In genomic region chr12:51368640-51369517, GRCh38 we compare ENCODE assay signal across 8 cellular contexts. TPM values are rescaled to one million over a fixed set of nuclear protein-coding genes. Genes with fewer than 3 reads are reported as not detected.
DNase-seq lines count a peak whose midpoint lies in the region; ATAC-seq and TF ChIP-seq lines count a peak whose summit lies in the region.

No MANE protein-coding gene starts in this region.

- no peaks in the 10 kb centered on the region for H3K9me3 Mint-ChIP-seq in activated CD4-positive, alpha-beta memory T cell treated with anti-CD3 and anti-CD28 coated beads for 36 hours
- H3K9me3 Mint-ChIP-seq in endothelial cell (ENCODE audit: unreplicated experiment) = no peaks in the 10 kb centered on the region

- no peaks in the 10 kb centered on the region for H3K27me3 Mint-ChIP-seq in activated CD4-positive, alpha-beta memory T cell treated with anti-CD3 and anti-CD28 coated beads for 36 hours
- H3K27me3 Mint-ChIP-seq in endothelial cell (ENCODE audit: unreplicated experiment) = peaks cover 3% of the 10 kb centered on the region

- peak overlapping the region; percentile 86 for H3K27ac Mint-ChIP-seq in activated CD4-positive, alpha-beta memory T cell treated with anti-CD3 and anti-CD28 coated beads for 36 hours
- H3K27ac Mint-ChIP-seq in endothelial cell (ENCODE audit: unreplicated experiment) = peak overlapping the region; percentile 52

- peaks cover 14% of the 10 kb centered on the region for H3K36me3 Mint-ChIP-seq in activated CD4-positive, alpha-beta memory T cell treated with anti-CD3 and anti-CD28 coated beads for 36 hours
- peaks cover 8% of the 10 kb centered on the region for H3K36me3 Mint-ChIP-seq in endothelial cell (ENCODE audit: low read depth, unreplicated experiment)

- TF ChIP-seq CTCF in endothelial cell (IDR thresholded peaks at IDR 0.05; ENCODE audit: unreplicated experiment) = no peak

- intact Hi-C loops in activated CD4-positive, alpha-beta memory T cell treated with anti-CD3 and anti-CD28 coated beads for 36 hours (cut with micrococcal nuclease) = loop anchor here (1.0 to 2.0 kb wide), 3 partner anchors 25 to 602 kb away; partner anchors contain the start of gene CSRNP2

- POLR2A ChIA-PET in activated CD4-positive, alpha-beta memory T cell treated with anti-CD3 and anti-CD28 coated beads for 36 hours (lab: Charles Lee) = interaction anchor here (0.7 to 1.3 kb wide), 4 partner anchors 24 to 151 kb away, joined by 3 to 11 read pairs (median 7); partner anchors contain the start of genes DAZAP2 and POU6F1

- ATAC-seq in GM18867 (IDR thresholded peaks at IDR 0.05; ENCODE audit: unreplicated experiment) = peak; percentile 98
- ATAC-seq in HG02798 (IDR thresholded peaks at IDR 0.05; ENCODE audit: poor library complexity, unreplicated experiment) = peak; percentile 99

- H3K4me1 Mint-ChIP-seq in activated CD4-positive, alpha-beta memory T cell treated with anti-CD3 and anti-CD28 coated beads for 36 hours (ENCODE audit: low read depth) = peaks cover 51% of the 10 kb centered on the region
- H3K4me1 Mint-ChIP-seq in endothelial cell (ENCODE audit: unreplicated experiment) = peaks cover 33% of the 10 kb centered on the region

- peak; percentile 72 for DNase-seq in NCI-H2196 treated with DMSO at 0.1 percent for 48 hours (lab: John Stamatoyannopoulos, UW; ENCODE audit: unreplicated experiment)
- peak; percentile 95 for DNase-seq in activated CD4-positive, alpha-beta memory T cell treated with anti-CD3 and anti-CD28 coated beads for 36 hours
- peak; percentile 31 for DNase-seq in endothelial cell (ENCODE audit: low spot score)
- DNase-seq in stimulated activated CD4-positive, alpha-beta T cell treated with anti-CD3 and anti-CD28 coated beads, Interleukin-12 subunit alpha, Interleukin-12 subunit beta, amount 100 ng/mL, for 48 hours (ENCODE audit: low read depth in 2 of 3, low spot score in 1 of 3) = peak; percentile 72 to 81 (median 79)
- DNase-seq in GM03348 (ENCODE audit: low spot score) = no peak
- DNase-seq in NCI-H748 (lab: John Stamatoyannopoulos, UW; ENCODE audit: unreplicated experiment) = no peak

- H3K4me3 Mint-ChIP-seq in activated CD4-positive, alpha-beta memory T cell treated with anti-CD3 and anti-CD28 coated beads for 36 hours = peak overlapping the region; percentile 61
- H3K4me3 Mint-ChIP-seq in endothelial cell (ENCODE audit: unreplicated experiment) = no peak overlapping the region

- CTCF ChIA-PET in activated CD4-positive, alpha-beta memory T cell treated with anti-CD3 and anti-CD28 coated beads for 36 hours (lab: Charles Lee) = interaction anchor here (0.6 to 1.9 kb wide), 7 partner anchors 12 to 603 kb away, joined by 3 to 12 read pairs (median 4); partner anchors contain the start of gene GALNT6

RNA-seq across cellular contexts. Expression of gene GALNT6, which starts 22.3 kb away (rescaled TPM):
- total RNA-seq in activated CD4-positive, alpha-beta memory T cell treated with anti-CD3 and anti-CD28 coated beads for 36 hours = 10 to 100 TPM; 13.1 to 15.8 TPM
- 12.5 TPM for total RNA-seq in endothelial cell (ENCODE audit: unreplicated experiment)

RNA-seq across cellular contexts. Expression of gene CELA1, which starts 22.4 kb away (rescaled TPM):
- under 1 TPM in 1 of 2 experiments, not detected in 1; 0.24 TPM for total RNA-seq in activated CD4-positive, alpha-beta memory T cell treated with anti-CD3 and anti-CD28 coated beads for 36 hours
- total RNA-seq in endothelial cell (ENCODE audit: unreplicated experiment) = not detected

RNA-seq across cellular contexts. Expression of gene BIN2, which starts 44.9 kb away (rescaled TPM):
- 10 to 100 TPM; 59.1 to 64.6 TPM for total RNA-seq in activated CD4-positive, alpha-beta memory T cell treated with anti-CD3 and anti-CD28 coated beads for 36 hours
- not detected for total RNA-seq in endothelial cell (ENCODE audit: unreplicated experiment)

RNA-seq across cellular contexts. Expression of gene SLC4A8, which starts 55.8 kb away (rescaled TPM):
- 1 to 10 TPM; 1.8 to 3.7 TPM for total RNA-seq in activated CD4-positive, alpha-beta memory T cell treated with anti-CD3 and anti-CD28 coated beads for 36 hours
- 16.7 TPM for total RNA-seq in endothelial cell (ENCODE audit: unreplicated experiment)

Comparison
In these comparisons a context has a peak if more than half of its experiments do, and no peak if none do; other contexts are left out.
1. DNase-seq: peak in NCI-H2196 treated with DMSO at 0.1 percent for 48 hours (single experiment), activated CD4-positive, alpha-beta memory T cell treated with anti-CD3 and anti-CD28 coated beads for 36 hours (single experiment), endothelial cell (single experiment) and stimulated activated CD4-positive, alpha-beta T cell treated with anti-CD3 and anti-CD28 coated beads, Interleukin-12 subunit alpha, Interleukin-12 subunit beta, amount 100 ng/mL, for 48 hours (3 of 3); none in GM03348 (single experiment) and NCI-H748 (single experiment).
2. RNA of gene BIN2, which starts 44.9 kb away (total RNA-seq): 59.1 to 64.6 TPM in activated CD4-positive, alpha-beta memory T cell treated with anti-CD3 and anti-CD28 coated beads for 36 hours; not detected in endothelial cell (single experiment); every median in the first group is over 10 times any median in the second.